In genomic region chr7:69922011-69922803, GRCh38 we compare ENCODE assay signal across 18 cellular contexts.
DNase-seq lines count a peak whose midpoint lies in the region; ATAC-seq and TF ChIP-seq lines count a peak whose summit lies in the region.
"Had no signal": no experiment of that assay in that cellular context is flagged by ENCODE, and none has a peak within 500 bp of the region (broad histone marks: within the 10 kb centered on the region; RNA-seq: fewer than 3 reads in every experiment).

No MANE protein-coding gene starts in this region.

- H3K9me3 Mint-ChIP-seq in endodermal cell = no peaks in the 10 kb centered on the region
- H3K9me3 Mint-ChIP-seq: natural killer cell had no signal

- H3K27ac ChIP-seq in endodermal cell (ENCODE audit: low read depth, low read length) = no peak overlapping the region
- H3K27ac ChIP-seq in tibial nerve = no peak overlapping the region
- no peak overlapping the region for H3K27ac ChIP-seq in suprapubic skin
- H3K27ac ChIP-seq: BLaER1, brain microvascular endothelial cell had no signal

- no peaks in the 10 kb centered on the region for H3K36me3 Mint-ChIP-seq in endodermal cell (ENCODE audit: low read depth)
- H3K36me3 Mint-ChIP-seq: activated CD4-positive, alpha-beta memory T cell treated with anti-CD3 and anti-CD28 coated beads for 36 hours; natural killer cell had no signal

- TF ChIP-seq EP300 in tibial nerve (IDR thresholded peaks at IDR 0.05) (no peak), suprapubic skin (IDR thresholded peaks at IDR 0.05) (no peak)

- TF ChIP-seq CTCF in endodermal cell (conservative IDR thresholded peaks at IDR 0.05) (no peak), tibial nerve (IDR thresholded peaks at IDR 0.05) (no peak), suprapubic skin (IDR thresholded peaks at IDR 0.05) (no peak)

- H3K9me3 ChIP-seq in endodermal cell (ENCODE audit: control insufficient read depth, low read length) = no peaks in the 10 kb centered on the region
- peaks cover 0 to 6% (median 0%) of the 10 kb centered on the region in 4 donors for H3K9me3 ChIP-seq in tibial nerve
- H3K9me3 ChIP-seq in suprapubic skin = no peaks in the 10 kb centered on the region

- H3K4me3 ChIP-seq in endodermal cell (ENCODE audit: low read length) (no peak overlapping the region), tibial nerve (no peak overlapping the region), suprapubic skin (no peak overlapping the region)
- H3K4me3 ChIP-seq: BLaER1 had no signal

- H3K4me1 ChIP-seq in endodermal cell (ENCODE audit: control insufficient read depth, insufficient read depth, low read length) = no peaks in the 10 kb centered on the region
- H3K4me1 ChIP-seq in tibial nerve = no peaks in the 10 kb centered on the region
- H3K4me1 ChIP-seq in suprapubic skin = no peaks in the 10 kb centered on the region
- H3K4me1 ChIP-seq: BLaER1 had no signal

- H3K36me3 ChIP-seq in endodermal cell (ENCODE audit: control insufficient read depth, insufficient read depth, low read length) = no peaks in the 10 kb centered on the region
- no peaks in the 10 kb centered on the region for H3K36me3 ChIP-seq in tibial nerve
- H3K36me3 ChIP-seq in suprapubic skin = no peaks in the 10 kb centered on the region
- H3K36me3 ChIP-seq: brain microvascular endothelial cell had no signal

- DNase-seq in endodermal cell (no peak), tibial nerve (ENCODE audit: low spot score in 2 of 2) (no peak), suprapubic skin (ENCODE audit: low spot score in 2 of 2) (no peak), G401 (ENCODE audit: low spot score) (no peak)
- no peak for DNase-seq in activated effector memory CD4-positive, alpha-beta T cell treated with anti-CD3 and anti-CD28 coated beads, Interleukin-2, amount 50 U/mL, for 16 hours
- DNase-seq: activated CD4-positive, alpha-beta memory T cell treated with anti-CD3 and anti-CD28 coated beads for 36 hours; activated gamma-delta T cell treated with Interleukin-2 at 50 U/mL for 16 hours; brain microvascular endothelial cell; EL; head of caudate nucleus; Kasumi-1; natural killer cell; substantia nigra had no signal

- ATAC-seq in GM18867 (IDR thresholded peaks at IDR 0.05; ENCODE audit: unreplicated experiment) (peak; percentile 87), GM21619 (IDR thresholded peaks at IDR 0.05; ENCODE audit: unreplicated experiment) (peak; percentile 78), HG03139 (IDR thresholded peaks at IDR 0.05; ENCODE audit: unreplicated experiment) (peak; percentile 68)
- ATAC-seq: sciatic nerve had no signal

- in situ Hi-C loops in G401 (cut with HindIII; ENCODE audit: low sequenced_read_pairs) = no loop called here

- TF ChIP-seq POLR2A in tibial nerve (IDR thresholded peaks at IDR 0.05) (no peak), suprapubic skin (IDR thresholded peaks at IDR 0.05) (no peak)

- H3K4me3 Mint-ChIP-seq in endodermal cell = no peak overlapping the region
- H3K4me3 Mint-ChIP-seq: activated CD4-positive, alpha-beta memory T cell treated with anti-CD3 and anti-CD28 coated beads for 36 hours; natural killer cell had no signal

- WGBS in endodermal cell (ENCODE audit: insufficient coverage in 1 of 2, insufficient read length in 1 of 2), 2 experiments = 93 to 97% methylated on average over 6 to 7 of the region's 8 CpGs
- WGBS in tibial nerve, 2 donors = 92 to 95% methylated on average over 8 of the region's 8 CpGs
- WGBS in suprapubic skin = 93% methylated on average over 8 of the region's 8 CpGs

- peak overlapping the region; percentile 32 for H3K27ac Mint-ChIP-seq in endodermal cell
- H3K27ac Mint-ChIP-seq: activated CD4-positive, alpha-beta memory T cell treated with anti-CD3 and anti-CD28 coated beads for 36 hours; natural killer cell had no signal

- no peaks in the 10 kb centered on the region for H3K27me3 ChIP-seq in endodermal cell (ENCODE audit: control insufficient read depth, insufficient read depth, low read length, poor library complexity, severe bottlenecking)
- H3K27me3 ChIP-seq in tibial nerve = no peaks in the 10 kb centered on the region
- H3K27me3 ChIP-seq in suprapubic skin = no peaks in the 10 kb centered on the region
- H3K27me3 ChIP-seq: BLaER1, brain microvascular endothelial cell had no signal

- peaks cover 7% of the 10 kb centered on the region for H3K4me1 Mint-ChIP-seq in endodermal cell

- H3K9ac ChIP-seq in endodermal cell (ENCODE audit: extremely low read depth, low read length, poor library complexity, severe bottlenecking) = no peak overlapping the region
- H3K9ac ChIP-seq: BLaER1 had no signal

- no peaks in the 10 kb centered on the region for H3K27me3 Mint-ChIP-seq in endodermal cell (ENCODE audit: insufficient read depth)
- H3K27me3 Mint-ChIP-seq: activated CD4-positive, alpha-beta memory T cell treated with anti-CD3 and anti-CD28 coated beads for 36 hours had no signal
